In the genomic region with DNA sequence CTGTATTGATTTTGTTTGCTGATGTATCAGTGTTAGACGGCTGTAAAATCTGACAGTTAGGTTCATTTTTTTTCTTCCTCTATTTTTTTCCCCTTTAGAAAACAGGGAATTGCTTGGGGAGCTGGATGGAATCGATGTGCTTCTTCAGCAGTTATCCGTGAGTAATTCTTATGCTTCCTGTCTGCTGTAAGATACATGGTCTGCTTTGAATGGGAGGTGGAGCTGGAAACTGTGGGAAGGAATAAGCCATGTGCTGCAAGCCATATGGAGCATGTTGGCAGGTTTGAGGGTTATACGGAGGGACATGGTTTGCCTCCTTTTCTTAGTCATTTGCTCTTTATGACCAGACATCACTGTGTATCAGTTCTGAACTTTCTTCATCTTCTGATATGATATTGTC, we compare ENCODE assay signal across 25 cellular contexts.
A peak's percentile ranks its signal among the peaks of the same experiment; 100 is the strongest.
DNase-seq lines count a peak whose midpoint lies in the region; ATAC-seq and TF ChIP-seq lines count a peak whose summit lies in the region.
"Had no signal": no experiment of that assay in that cellular context is flagged by ENCODE, and none has a peak within 500 bp of the region (broad histone marks: within the 10 kb centered on the region; RNA-seq: fewer than 3 reads in every experiment).

No MANE protein-coding gene starts in this region.

- no peaks in the 10 kb centered on the region for H4K20me1 ChIP-seq in Karpas-422 (ENCODE audit: insufficient read depth, low read depth, low read length)

- no peak for DNase-seq in CD4-positive, CD25-positive, alpha-beta regulatory T cell
- no peak for DNase-seq in Karpas-422
- DNase-seq in memory B cell (ENCODE audit: low spot score in 2 of 2): no peak
- DNase-seq in T-helper 1 cell: no peak
- DNase-seq in NOMO-1 treated with dmso at 0.1 percent for 144 hours (lab: John Stamatoyannopoulos, UW; ENCODE audit: unreplicated experiment): no peak
- no peak for DNase-seq in middle frontal gyrus (ENCODE audit: extremely low spot score, low spot score)
- DNase-seq in SKM-1 (lab: John Stamatoyannopoulos, UW; ENCODE audit: unreplicated experiment): no peak
- DNase-seq: activated CD4-positive, alpha-beta T cell treated with anti-CD3 and anti-CD28 coated beads for 48 hours; activated CD8-positive, alpha-beta memory T cell treated with anti-CD3 and anti-CD28 coated beads, Interleukin-2, amount 10 ng/mL, durations not matched to agents 7 days and 5 days; CD8-positive, alpha-beta T cell; erythroblast; HFFc6; left lung; NCI-H1436; NCI-H345; NK-92 treated with Interleukin-12 subunit alpha and Interleukin-12 subunit beta, amount 100 ng/mL, for 24 hours; spleen had no signal

- peaks cover 42% of the 10 kb centered on the region for H3K79me2 ChIP-seq in Karpas-422 (ENCODE audit: low read length)

- H3K4me3 Mint-ChIP-seq in CD4-positive, CD25-positive, alpha-beta regulatory T cell: no peak overlapping the region
- H3K4me3 Mint-ChIP-seq in brain: peak overlapping the region in 2 of 5 experiments; percentile 51 to 61
- peak overlapping the region; percentile 21 for H3K4me3 Mint-ChIP-seq in memory B cell
- H3K4me3 Mint-ChIP-seq: activated CD8-positive, alpha-beta memory T cell treated with anti-CD3 and anti-CD28 coated beads, Interleukin-2, amount 10 ng/mL, durations not matched to agents 7 days and 5 days; CD8-positive, alpha-beta T cell; HFFc6 had no signal

- ATAC-seq in CD4-positive, CD25-positive, alpha-beta regulatory T cell (ENCODE audit: low read depth in 2 of 2): no peak
- no peak for ATAC-seq in memory B cell (ENCODE audit: low read depth)
- ATAC-seq: activated CD8-positive, alpha-beta memory T cell treated with anti-CD3 and anti-CD28 coated beads, Interleukin-2, amount 10 ng/mL, durations not matched to agents 7 days and 5 days; CD8-positive, alpha-beta T cell; left lung had no signal

- H3K9ac ChIP-seq in Karpas-422 (ENCODE audit: low read length): peak overlapping the region; percentile 73

- no peaks in the 10 kb centered on the region for H3K9me3 ChIP-seq in CD4-positive, CD25-positive, alpha-beta regulatory T cell (ENCODE audit: control insufficient read depth in 2 of 2, low read length in 2 of 2)
- H3K9me3 ChIP-seq in Karpas-422 (ENCODE audit: low read length): no peaks in the 10 kb centered on the region
- H3K9me3 ChIP-seq: breast epithelium, left lung, neutrophil, spleen, suprapubic skin, vagina had no signal

- H3K4me1 Mint-ChIP-seq in CD4-positive, CD25-positive, alpha-beta regulatory T cell: peaks cover 0 to 13% (median 2%) of the 10 kb centered on the region in 4 donors
- H3K4me1 Mint-ChIP-seq in brain (peaks cover 38% of the 10 kb centered on the region), memory B cell (peaks cover 26% of the 10 kb centered on the region)

- peaks cover 48% of the 10 kb centered on the region for H3K36me3 Mint-ChIP-seq in CD4-positive, CD25-positive, alpha-beta regulatory T cell
- H3K36me3 Mint-ChIP-seq in brain (peaks cover 42% of the 10 kb centered on the region), memory B cell (peaks cover 28% of the 10 kb centered on the region)

- no peaks in the 10 kb centered on the region for H3K4me1 ChIP-seq in CD4-positive, CD25-positive, alpha-beta regulatory T cell (ENCODE audit: control insufficient read depth, insufficient read depth, low read length, poor library complexity, severe bottlenecking)
- H3K4me1 ChIP-seq in Karpas-422 (ENCODE audit: low read length): peaks cover 81% of the 10 kb centered on the region
- H3K4me1 ChIP-seq: breast epithelium, left lung, vagina had no signal

- H3K36me3 ChIP-seq in CD4-positive, CD25-positive, alpha-beta regulatory T cell (ENCODE audit: control insufficient read depth, insufficient read depth, low read length): peaks cover 46% of the 10 kb centered on the region
- peaks cover 31% of the 10 kb centered on the region for H3K36me3 ChIP-seq in Karpas-422 (ENCODE audit: insufficient read depth, low read length)

- H3K9me3 Mint-ChIP-seq in CD4-positive, CD25-positive, alpha-beta regulatory T cell: no peaks in the 10 kb centered on the region
- H3K9me3 Mint-ChIP-seq in brain: no peaks in the 10 kb centered on the region
- H3K9me3 Mint-ChIP-seq in memory B cell: no peaks in the 10 kb centered on the region
- H3K9me3 Mint-ChIP-seq: activated T-helper 2 cell treated with anti-CD3 and anti-CD28 coated beads, Interferon-gamma antibody, Interleukin-2, Interleukin-4, amounts not matched to agents 10 μg/mL and 5 μg/mL and 100 μg/mL, durations not matched to agents 14 hours and 24 hours and 36 hours; CD8-positive, alpha-beta T cell; HFFc6 had no signal

- H2AFZ ChIP-seq in Karpas-422 (ENCODE audit: low read length): no peak overlapping the region

- TF ChIP-seq CTCF in brain (conservative IDR thresholded peaks at IDR 0.05): no peak

- no peak overlapping the region for H3K4me3 ChIP-seq in CD4-positive, CD25-positive, alpha-beta regulatory T cell (ENCODE audit: low read depth, low read length)
- peak overlapping the region; percentile 59 for H3K4me3 ChIP-seq in Karpas-422 (ENCODE audit: low read length)
- H3K4me3 ChIP-seq: breast epithelium, dorsolateral prefrontal cortex, left lung, spleen, suprapubic skin, vagina had no signal

- H3K27me3 Mint-ChIP-seq in CD4-positive, CD25-positive, alpha-beta regulatory T cell: no peaks in the 10 kb centered on the region
- no peaks in the 10 kb centered on the region for H3K27me3 Mint-ChIP-seq in brain
- H3K27me3 Mint-ChIP-seq in memory B cell: no peaks in the 10 kb centered on the region
- H3K27me3 Mint-ChIP-seq: activated CD8-positive, alpha-beta memory T cell treated with anti-CD3 and anti-CD28 coated beads, Interleukin-2, amount 10 ng/mL, durations not matched to agents 7 days and 5 days had no signal

- no peaks in the 10 kb centered on the region for H3K27me3 ChIP-seq in CD4-positive, CD25-positive, alpha-beta regulatory T cell (ENCODE audit: control insufficient read depth, insufficient read depth, low read length)
- no peaks in the 10 kb centered on the region for H3K27me3 ChIP-seq in Karpas-422 (ENCODE audit: low read length)
- H3K27me3 ChIP-seq: breast epithelium, dorsolateral prefrontal cortex, left lung, neutrophil, spleen, suprapubic skin, vagina had no signal

- peak overlapping the region; percentile 80 for H3K4me2 ChIP-seq in Karpas-422 (ENCODE audit: low read depth, low read length, poor library complexity, severe bottlenecking)

- H3K9me2 ChIP-seq in Karpas-422 (replicated peaks; ENCODE audit: insufficient read depth, low read length): no peaks in the 10 kb centered on the region

- H3K27ac Mint-ChIP-seq in CD4-positive, CD25-positive, alpha-beta regulatory T cell: peak overlapping the region in 2 of 3 donors; percentile 26 to 28
- peak overlapping the region; percentile 24 to 97 (median 84) for H3K27ac Mint-ChIP-seq in brain
- H3K27ac Mint-ChIP-seq in memory B cell: no peak overlapping the region
- H3K27ac Mint-ChIP-seq: activated CD8-positive, alpha-beta memory T cell treated with anti-CD3 and anti-CD28 coated beads, Interleukin-2, amount 10 ng/mL, durations not matched to agents 7 days and 5 days; activated T-helper 2 cell treated with anti-CD3 and anti-CD28 coated beads, Interferon-gamma antibody, Interleukin-2, Interleukin-4, amounts not matched to agents 10 μg/mL and 5 μg/mL and 100 μg/mL, durations not matched to agents 14 hours and 24 hours and 36 hours; CD8-positive, alpha-beta T cell; HFFc6 had no signal

- no peak overlapping the region for H3K27ac ChIP-seq in CD4-positive, CD25-positive, alpha-beta regulatory T cell (ENCODE audit: insufficient read depth, low read length, poor library complexity, severe bottlenecking)
- H3K27ac ChIP-seq in Karpas-422 (ENCODE audit: low read length): peak overlapping the region; percentile 99
- H3K27ac ChIP-seq: breast epithelium, left lung, neutrophil, RWPE1, suprapubic skin, vagina had no signal
